29 cellular contexts compared by ENCODE assay signal in genomic region chrX:87388381-87388780, GRCh38.
"Had no signal": no experiment of that assay in that cellular context is flagged by ENCODE, and none has a peak within 500 bp of the region (broad histone marks: within the 10 kb centered on the region; RNA-seq: fewer than 3 reads in every experiment).

No MANE protein-coding gene starts in this region.

- H3K79me2 ChIP-seq: hepatocyte had no signal

- H3K27ac ChIP-seq: colonic mucosa, coronary artery, dorsolateral prefrontal cortex, epithelial cell of prostate, esophagus squamous epithelium, foreskin keratinocyte, gastrocnemius medialis, gastroesophageal sphincter, heart left ventricle, heart right ventricle, hepatocyte had no signal

- H3K4me3 Mint-ChIP-seq: dendritic cell treated with granulocyte-macrophage colony-stimulating factor and Interleukin-4, amounts not matched to agents 40 ng/mL and 50 ng/mL, for 4 days; effector memory CD8-positive, alpha-beta T cell; endodermal cell had no signal

- FAIRE-seq: colon, endometrium, endothelial cell of umbilical vein, frontal cortex had no signal

- H3K4me3 ChIP-seq: colonic mucosa, coronary artery, dorsolateral prefrontal cortex, esophagus squamous epithelium, gastrocnemius medialis, gastroesophageal sphincter, heart left ventricle, heart right ventricle, hepatocyte had no signal

- H3K4me2 ChIP-seq: hepatocyte had no signal

- H3K9me3 ChIP-seq: colonic mucosa, esophagus squamous epithelium, gastrocnemius medialis, gastroesophageal sphincter, heart left ventricle, heart right ventricle had no signal

- H3K9me3 Mint-ChIP-seq: dendritic cell treated with granulocyte-macrophage colony-stimulating factor and Interleukin-4, amounts not matched to agents 40 ng/mL and 50 ng/mL, for 4 days had no signal

- H3K27me3 ChIP-seq: colonic mucosa, esophagus squamous epithelium, foreskin keratinocyte, gastrocnemius medialis, gastroesophageal sphincter, heart left ventricle, hepatocyte had no signal

- DNase-seq: colonic mucosa; cortex of kidney; dorsolateral prefrontal cortex; effector CD4-positive, alpha-beta T cell; effector CD8-positive, alpha-beta T cell; effector memory CD4-positive, alpha-beta T cell; effector memory CD8-positive, alpha-beta T cell; endodermal cell; erythroblast; esophagus squamous epithelium; foreskin fibroblast; foreskin keratinocyte; foreskin melanocyte; gastrocnemius medialis; glutamatergic neuron; head of caudate nucleus; heart left ventricle; heart right ventricle; hippocampal formation had no signal

- H3K4me1 ChIP-seq: colonic mucosa, esophagus squamous epithelium, foreskin keratinocyte, gastrocnemius medialis, gastroesophageal sphincter, heart left ventricle, heart right ventricle had no signal

- H2AFZ ChIP-seq: hepatocyte had no signal

- H3K27me3 Mint-ChIP-seq: dendritic cell treated with granulocyte-macrophage colony-stimulating factor and Interleukin-4, amounts not matched to agents 40 ng/mL and 50 ng/mL, for 4 days; effector memory CD8-positive, alpha-beta T cell had no signal

- H3K27ac Mint-ChIP-seq: dendritic cell treated with granulocyte-macrophage colony-stimulating factor and Interleukin-4, amounts not matched to agents 40 ng/mL and 50 ng/mL, for 4 days; effector memory CD8-positive, alpha-beta T cell; endodermal cell had no signal

- ATAC-seq: effector memory CD8-positive, alpha-beta T cell; esophagus mucosa; foreskin keratinocyte; gastrocnemius medialis; gastroesophageal sphincter; heart left ventricle; heart right ventricle had no signal

- H3K36me3 ChIP-seq: colonic mucosa, esophagus squamous epithelium, gastrocnemius medialis, gastroesophageal sphincter, heart left ventricle, heart right ventricle had no signal
